28 cellular contexts compared by ENCODE assay signal in the genomic region with DNA sequence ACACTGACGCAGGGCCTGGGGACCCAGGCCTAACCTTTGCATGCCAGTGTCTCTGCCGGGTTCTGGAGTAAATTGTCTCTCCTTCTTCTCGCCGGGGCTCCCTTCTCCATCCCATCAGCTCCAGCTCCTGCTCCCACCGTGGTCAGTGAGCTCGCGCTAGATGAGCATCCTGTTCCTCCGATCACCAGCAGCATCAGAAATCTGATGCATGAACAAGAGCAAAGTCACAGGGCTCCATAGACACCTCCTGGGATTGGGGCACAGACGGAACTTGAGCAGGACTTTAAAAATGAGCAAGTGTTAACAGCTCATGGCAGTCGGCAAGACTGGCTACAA.
"Had no signal": no experiment of that assay in that cellular context is flagged by ENCODE, and none has a peak within 500 bp of the region (broad histone marks: within the 10 kb centered on the region; RNA-seq: fewer than 3 reads in every experiment).

No MANE protein-coding gene starts in this region.

- H3K27ac Mint-ChIP-seq: activated CD8-positive, alpha-beta T cell treated with anti-CD3 and anti-CD28 coated beads, Interleukin-2, amount 10 ng/mL, durations not matched to agents 7 days and 5 days; activated T-cell treated with anti-CD3 and anti-CD28 coated beads, Interleukin-2, amount 50 U/mL, for 72 hours; activated T-helper 2 cell treated with anti-CD3 and anti-CD28 coated beads, Interferon-gamma antibody, Interleukin-2, Interleukin-4, amounts not matched to agents 10 μg/mL and 5 μg/mL and 100 μg/mL, durations not matched to agents 14 hours and 24 hours and 36 hours; T-helper 2 cell treated with Interferon-gamma antibody and Interleukin-4, amounts not matched to agents 5 μg/mL and 100 μg/mL, for 36 hours had no signal

- H3K36me3 Mint-ChIP-seq: activated naive CD4-positive, alpha-beta T cell treated with anti-CD3 and anti-CD28 coated beads, Interleukin-2, amount 50 U/mL, for 24 hours had no signal

- H3K9me3 ChIP-seq: ascending aorta, body of pancreas, MG63 had no signal

- H3K4me1 Mint-ChIP-seq: activated naive CD4-positive, alpha-beta T cell treated with anti-CD3 and anti-CD28 coated beads, Interleukin-2, amount 50 U/mL, for 24 hours had no signal

- H3K4me3 Mint-ChIP-seq: activated CD8-positive, alpha-beta T cell treated with anti-CD3 and anti-CD28 coated beads, Interleukin-2, amount 10 ng/mL, durations not matched to agents 7 days and 5 days; activated naive CD4-positive, alpha-beta T cell treated with anti-CD3 and anti-CD28 coated beads, Interleukin-2, amount 50 U/mL, for 24 hours; activated T-cell treated with anti-CD3 and anti-CD28 coated beads, Interleukin-2, amount 50 U/mL, for 72 hours; T-helper 2 cell treated with Interferon-gamma antibody and Interleukin-4, amounts not matched to agents 5 μg/mL and 100 μg/mL, for 36 hours had no signal

- H3K27me3 Mint-ChIP-seq: activated naive CD4-positive, alpha-beta T cell treated with anti-CD3 and anti-CD28 coated beads, Interleukin-2, amount 50 U/mL, for 24 hours had no signal

- H3K4me1 ChIP-seq: ascending aorta, body of pancreas, SJSA1 had no signal

- H3K27ac ChIP-seq: ascending aorta, body of pancreas, SJSA1 had no signal

- DNase-seq: activated CD4-positive, alpha-beta T cell treated with anti-CD3 and anti-CD28 coated beads for 48 hours; activated CD4-positive, alpha-beta T cell treated with anti-CD3 and anti-CD28 coated beads, Interleukin-2, amount 50 U/mL, for 4 hours; activated CD4-positive, CD25-positive, alpha-beta regulatory T cell treated with anti-CD3 and anti-CD28 coated beads, Interleukin-2, amount 50 U/mL, for 72 hours; activated CD8-positive, alpha-beta T cell treated with anti-CD3 and anti-CD28 coated beads, Interleukin-2, amount 10 ng/mL, durations not matched to agents 7 days and 5 days; activated naive CD4-positive, alpha-beta T cell; activated T-cell treated with anti-CD3 and anti-CD28 coated beads, Interleukin-2, amount 50 U/mL, for 72 hours; body of pancreas; MG63; MV-4-11; NCI-H1092 treated with DMSO at 0.1 percent for 48 hours; NCI-H1417 treated with DMSO at 0.1 percent for 48 hours; NCI-H1694; NCI-H2029; NCI-H2107; NCI-H2171 treated with DMSO at 0.1 percent for 48 hours; NCI-H226; NCI-H526; NCI-H82; RPMI8226; SHP77; SW 1271 had no signal

- H3K36me3 ChIP-seq: ascending aorta, MG63, SJSA1 had no signal

- ATAC-seq: activated CD8-positive, alpha-beta T cell treated with anti-CD3 and anti-CD28 coated beads, Interleukin-2, amount 10 ng/mL, durations not matched to agents 7 days and 5 days; activated T-cell treated with anti-CD3 and anti-CD28 coated beads, Interleukin-2, amount 50 U/mL, for 72 hours; body of pancreas; Panc1; SK-N-SH treated with all-trans-retinoic acid at 6 μM for 48 hours had no signal

- H3K4me3 ChIP-seq: ascending aorta, body of pancreas, MG63, SJSA1 had no signal

- H3K27me3 ChIP-seq: ascending aorta, body of pancreas, MG63, SJSA1 had no signal
